1 cellular context compared by ENCODE assay signal in genomic region chr17:30594953-30595371, GRCh38.
TF ChIP-seq lines count a peak whose summit lies in the region.
"Not testable (repeated sequence)": the region's sequence is repeated elsewhere in the genome, so short reads cannot be mapped to it uniquely, and the experiment has no call there.

No MANE protein-coding gene starts in this region.

TF ChIP-seq in HepG2, 621 proteins besides CTCF, POLR2A, EP300 and RAD21 (continued from another document):
- TF ChIP-seq ZBTB4 (CRISPR knock-in tag; IDR thresholded peaks at IDR 0.05; ENCODE audit: borderline replicate concordance) (peak; percentile 78; the same call in 1 of the 2 replicates), GATAD2A (CRISPR knock-in tag; IDR thresholded peaks at IDR 0.05) (peak; percentile 61), MIXL1 (CRISPR knock-in tag; IDR thresholded peaks at IDR 0.05) (peak; percentile 70), ZGPAT (CRISPR knock-in tag; IDR thresholded peaks at IDR 0.05) (peak; percentile 43; the same call in 1 of the 2 replicates), SOX6 (CRISPR knock-in tag; IDR thresholded peaks at IDR 0.05) (peak; percentile 77), ZNF503 (CRISPR knock-in tag; IDR thresholded peaks at IDR 0.05) (peak; percentile 30; the same call in 1 of the 2 replicates), ZNF605 (CRISPR knock-in tag; IDR thresholded peaks at IDR 0.05) (peak; percentile 77), TBX2 (CRISPR knock-in tag; IDR thresholded peaks at IDR 0.05; ENCODE audit: borderline replicate concordance) (peak; percentile 57), ONECUT2 (CRISPR knock-in tag; IDR thresholded peaks at IDR 0.05) (peak; percentile 35; the same call in 1 of the 2 replicates), KDM6A (CRISPR knock-in tag; IDR thresholded peaks at IDR 0.05; ENCODE audit: low read depth) (peak; percentile 48; the same call in 1 of the 2 replicates), ZNF232 (CRISPR knock-in tag; IDR thresholded peaks at IDR 0.05; ENCODE audit: borderline replicate concordance) (0 out of 2 replicates have a peak, but pooled peaks have one; percentile 50), ZNF451 (CRISPR knock-in tag; IDR thresholded peaks at IDR 0.05) (peak; percentile 41; the same call in 1 of the 2 replicates), FOXP4 (CRISPR knock-in tag; IDR thresholded peaks at IDR 0.05) (peak; percentile 20; the same call in 1 of the 2 replicates), BCL6 (CRISPR knock-in tag; IDR thresholded peaks at IDR 0.05) (peak; percentile 59), ZNF354B (CRISPR knock-in tag; IDR thresholded peaks at IDR 0.05) (0 out of 2 replicates have a peak, but pooled peaks have one; percentile 58), ZNF670 (CRISPR knock-in tag; IDR thresholded peaks at IDR 0.05; ENCODE audit: borderline replicate concordance) (peak; percentile 77; the same call in 1 of the 2 replicates), ZFY (CRISPR knock-in tag; IDR thresholded peaks at IDR 0.05) (peak; percentile 47; the same call in 1 of the 2 replicates), TAF1 (CRISPR knock-in tag; IDR thresholded peaks at IDR 0.05) (peak; percentile 41; the same call in 1 of the 2 replicates), ZNF30 (CRISPR knock-in tag; IDR thresholded peaks at IDR 0.05) (0 out of 2 replicates have a peak, but pooled peaks have one; percentile 20), AHDC1 (CRISPR knock-in tag; IDR thresholded peaks at IDR 0.05; ENCODE audit: borderline replicate concordance) (peak; percentile 79; the same call in 1 of the 2 replicates), NFYC (CRISPR knock-in tag; IDR thresholded peaks at IDR 0.05) (0 out of 2 replicates have a peak, but pooled peaks have one; percentile 1)
- TF ChIP-seq SOX6 (IDR thresholded peaks at IDR 0.05) = not testable (repeated sequence)
